ENCODE assay signal across 33 cellular contexts in the genomic region with DNA sequence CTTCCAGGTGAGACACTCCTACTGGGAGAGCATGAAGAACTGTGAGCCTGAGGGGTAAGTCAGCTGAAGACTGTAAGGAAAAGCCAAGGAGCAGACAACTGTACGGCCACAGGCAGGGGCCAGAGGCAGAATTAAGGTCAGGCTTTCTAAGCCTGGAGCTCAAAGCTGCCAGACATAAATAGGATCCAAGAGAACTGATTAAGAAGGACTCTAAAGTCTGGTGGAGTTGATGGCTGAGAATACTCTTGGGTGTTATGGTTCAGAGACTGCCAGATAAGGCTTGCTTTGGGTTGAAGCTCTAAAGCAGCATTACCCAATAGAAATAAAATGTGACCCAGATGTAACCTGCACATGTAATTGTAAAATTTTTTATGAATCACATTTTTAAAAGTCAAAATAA. TPM values are rescaled to one million over a fixed set of nuclear protein-coding genes. Genes with fewer than 3 reads are reported as not detected.
"Had no signal": no experiment of that assay in that cellular context is flagged by ENCODE, and none has a peak within 500 bp of the region (broad histone marks: within the 10 kb centered on the region; RNA-seq: fewer than 3 reads in every experiment).

No MANE protein-coding gene starts in this region.

- H3K36me3 ChIP-seq: adrenal gland, ascending aorta, breast epithelium, cardiac muscle cell, colonic mucosa, gastrocnemius medialis, heart right ventricle had no signal

- H3K27ac ChIP-seq: adrenal gland, ascending aorta, breast epithelium, cardiac muscle cell, colonic mucosa, foreskin keratinocyte, gastrocnemius medialis, heart right ventricle had no signal

- H3K27me3 ChIP-seq: adrenal gland, ascending aorta, breast epithelium, cardiac muscle cell, colonic mucosa had no signal

- H3K9me3 ChIP-seq: adrenal gland, ascending aorta, breast epithelium, colonic mucosa, gastrocnemius medialis, heart right ventricle had no signal

- H3K4me1 ChIP-seq: adrenal gland, breast epithelium, colonic mucosa, foreskin keratinocyte, gastrocnemius medialis had no signal

- ATAC-seq: activated CD4-positive, alpha-beta T cell treated with anti-CD3 and anti-CD28 coated beads for 36 hours; activated CD8-positive, alpha-beta memory T cell treated with anti-CD3 and anti-CD28 coated beads, Interleukin-2, amount 10 ng/mL, durations not matched to agents 7 days and 5 days; activated CD8-positive, alpha-beta T cell treated with anti-CD3 and anti-CD28 coated beads, Interleukin-2, amount 10 ng/mL, durations not matched to agents 7 days and 5 days; activated naive CD8-positive, alpha-beta T cell treated with anti-CD3 and anti-CD28 coated beads, Interleukin-2, amount 50 U/mL, for 24 hours; esophagus mucosa; foreskin keratinocyte; gastrocnemius medialis; T-helper 17 cell had no signal

- H3K4me3 ChIP-seq: adrenal gland, ascending aorta, breast epithelium, cardiac muscle cell, colonic mucosa, gastrocnemius medialis, heart right ventricle had no signal

- DNase-seq: activated CD4-positive, alpha-beta memory T cell treated with anti-CD3 and anti-CD28 coated beads for 36 hours; activated CD4-positive, alpha-beta T cell treated with anti-CD3 and anti-CD28 coated beads for 36 hours; activated CD4-positive, alpha-beta T cell treated with anti-CD3 and anti-CD28 coated beads, Interleukin-2, amount 10 ng/mL, durations not matched to agents 24 days and 14 days; activated CD4-positive, CD25-positive, alpha-beta regulatory T cell; activated CD4-positive, CD25-positive, alpha-beta regulatory T cell treated with anti-CD3 and anti-CD28 coated beads, Interleukin-2, amount 50 U/mL, for 72 hours; activated CD8-positive, alpha-beta memory T cell treated with anti-CD3 and anti-CD28 coated beads, Interleukin-2, amount 10 ng/mL, durations not matched to agents 7 days and 5 days; activated CD8-positive, alpha-beta memory T cell treated with anti-CD3 and anti-CD28 coated beads, Interleukin-2, amount 50 U/mL, for 4 hours; activated CD8-positive, alpha-beta T cell treated with anti-CD3 and anti-CD28 coated beads, Interleukin-2, amount 10 ng/mL, durations not matched to agents 7 days and 5 days; activated effector memory CD4-positive, alpha-beta T cell treated with anti-CD3 and anti-CD28 coated beads, Interleukin-2, amount 50 U/mL, for 16 hours; activated naive CD4-positive, alpha-beta T cell treated with anti-CD3 and anti-CD28 coated beads for 36 hours; activated naive CD8-positive, alpha-beta T cell treated with anti-CD3 and anti-CD28 coated beads for 36 hours; activated naive CD8-positive, alpha-beta T cell treated with anti-CD3 and anti-CD28 coated beads, Interleukin-2, amount 50 U/mL, for 24 hours; activated T-cell treated with anti-CD3 and anti-CD28 coated beads, Interleukin-2, amount 50 U/mL, for 1 hour; activated T-cell treated with anti-CD3 and anti-CD28 coated beads, Interleukin-2, amount 50 U/mL, for 48 hours; adrenal gland; amygdala; central memory CD4-positive, alpha-beta T cell; cerebellar nuclear complex; colonic mucosa; effector CD8-positive, alpha-beta T cell; foreskin keratinocyte; gastrocnemius medialis; glutamatergic neuron; heart right ventricle; T-helper 1 cell; T-helper 17 cell; T1000 had no signal

RNA-seq across cellular contexts. Expression of a gene that starts 12.2 kb away (rescaled TPM):
- total RNA-seq: activated CD4-positive, alpha-beta memory T cell treated with anti-CD3 and anti-CD28 coated beads for 36 hours; activated CD4-positive, alpha-beta T cell treated with anti-CD3 and anti-CD28 coated beads for 36 hours; activated CD8-positive, alpha-beta memory T cell treated with anti-CD3 and anti-CD28 coated beads for 36 hours; activated CD8-positive, alpha-beta T cell treated with anti-CD3 and anti-CD28 coated beads, Interleukin-2, amount 10 ng/mL, durations not matched to agents 7 days and 5 days; dermis microvascular lymphatic vessel endothelial cell; foreskin keratinocyte had no signal
- polyA plus RNA-seq: foreskin keratinocyte had no signal
